19 cellular contexts compared by ENCODE assay signal in genomic region chrX:5971300-5971699, GRCh38.
"Had no signal": no experiment of that assay in that cellular context is flagged by ENCODE, and none has a peak within 500 bp of the region (broad histone marks: within the 10 kb centered on the region; RNA-seq: fewer than 3 reads in every experiment).

No MANE protein-coding gene starts in this region.

- H3K27me3 ChIP-seq: gastrocnemius medialis, right atrium auricular region, sigmoid colon, stomach had no signal

- DNase-seq: cerebellar nuclear complex; effector memory CD8-positive, alpha-beta T cell; erythroblast; gastrocnemius medialis; immature natural killer cell; kidney; left colon; left ventricle myocardium superior; mesendoderm; naive B cell; posterior cingulate gyrus; sigmoid colon; small intestine; stimulated activated CD4-positive, alpha-beta T cell treated with anti-CD3 and anti-CD28 coated beads, Interleukin-12 subunit alpha, Interleukin-12 subunit beta, amount 100 ng/mL, for 4 hours; stimulated activated naive CD4-positive, alpha-beta T cell; stomach; trophoblast cell had no signal

- H3K27ac ChIP-seq: gastrocnemius medialis, right atrium auricular region, sigmoid colon, stomach had no signal

- H3K4me3 ChIP-seq: gastrocnemius medialis, lung, right atrium auricular region, sigmoid colon, stomach had no signal

- H3K4me1 ChIP-seq: gastrocnemius medialis, right atrium auricular region, sigmoid colon, stomach had no signal

- ATAC-seq: effector memory CD8-positive, alpha-beta T cell; gastrocnemius medialis; left colon; left ventricle myocardium superior had no signal

- H3K9me3 ChIP-seq: gastrocnemius medialis, right atrium auricular region, sigmoid colon, stomach had no signal

- H3K36me3 ChIP-seq: gastrocnemius medialis, right atrium auricular region, sigmoid colon, stomach had no signal
